6 cellular contexts compared by ENCODE assay signal in the genomic region with DNA sequence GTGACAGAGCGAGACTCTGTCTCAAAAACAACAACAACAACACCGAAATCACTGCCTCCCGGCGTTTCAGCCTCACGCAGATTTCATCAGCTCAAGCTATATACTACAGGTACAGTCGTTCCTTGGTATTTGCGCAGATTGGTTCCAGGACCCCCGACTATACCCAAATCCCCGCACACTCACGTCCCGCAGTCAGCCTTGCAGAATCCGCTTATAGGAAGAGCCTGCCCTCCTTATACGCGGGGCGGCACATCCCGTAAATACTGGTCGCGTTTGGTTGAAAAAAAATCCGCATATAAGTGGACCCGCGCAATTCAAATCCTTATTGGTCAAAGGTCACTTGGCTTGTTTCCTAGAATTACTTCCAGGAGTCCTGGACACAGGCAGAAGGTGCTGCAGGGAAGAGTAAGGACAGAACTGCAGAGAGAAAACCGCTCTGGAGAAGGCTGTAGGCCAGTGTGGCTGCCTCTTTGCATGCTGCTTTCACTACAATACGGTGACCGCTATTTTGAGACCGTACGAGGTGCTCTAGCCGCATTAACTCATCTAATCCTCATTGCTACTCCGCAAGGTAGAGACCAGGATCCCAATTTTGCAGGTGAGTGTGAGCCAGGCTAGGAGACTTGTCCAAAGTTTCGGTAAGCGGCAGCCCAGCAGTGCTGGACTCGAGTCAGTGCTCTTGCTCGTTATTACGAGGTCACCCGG. TPM values are rescaled to one million over a fixed set of nuclear protein-coding genes. Genes with fewer than 3 reads are reported as not detected.
A peak's percentile ranks its signal among the peaks of the same experiment; 100 is the strongest.
DNase-seq lines count a peak whose midpoint lies in the region; TF ChIP-seq lines count a peak whose summit lies in the region.

No MANE protein-coding gene starts in this region.

- H3K36me3 Mint-ChIP-seq in MCF 10A (ENCODE audit: insufficient read depth, unreplicated experiment) = peaks cover 27% of the 10 kb centered on the region
- peaks cover 8% of the 10 kb centered on the region for H3K36me3 Mint-ChIP-seq in neural crest cell (ENCODE audit: low read depth)

- intact Hi-C loops in MCF 10A (cut with micrococcal nuclease) = no loop called here

- H3K27me3 Mint-ChIP-seq in MCF 10A (ENCODE audit: insufficient read depth, unreplicated experiment) = no peaks in the 10 kb centered on the region
- H3K27me3 Mint-ChIP-seq in neural crest cell (ENCODE audit: low read depth) = no peaks in the 10 kb centered on the region

- BruUV-seq in MCF 10A (replicated peaks; lab: Mats Ljungman, UMichigan) = TSS peak; percentile 45

- DNase-seq in NCI-H82 (lab: John Stamatoyannopoulos, UW) (peak; percentile 19), NCI-H82 treated with DMSO at 0.1 percent for 48 hours (lab: John Stamatoyannopoulos, UW; ENCODE audit: unreplicated experiment) (no peak), MCF 10A (ENCODE audit: unreplicated experiment) (no peak), neural crest cell (ENCODE audit: low read depth, low spot score) (peak; percentile 10)
- no peak for DNase-seq in stimulated activated CD4-positive, alpha-beta T cell treated with anti-CD3 and anti-CD28 coated beads, Interleukin-1b, Interleukin-23, amount 100 ng/mL, for 48 hours
- DNase-seq in activated CD4-positive, CD25-positive, alpha-beta regulatory T cell treated with anti-CD3 and anti-CD28 coated beads, Interleukin-2, amount 50 U/mL, for 72 hours = no peak

- TF ChIP-seq CTCF in MCF 10A (IDR thresholded peaks at IDR 0.05; ENCODE audit: unreplicated experiment) (no peak), neural crest cell (conservative IDR thresholded peaks at IDR 0.05) (no peak)

- H3K9me3 Mint-ChIP-seq in MCF 10A (ENCODE audit: unreplicated experiment) = no peaks in the 10 kb centered on the region
- no peaks in the 10 kb centered on the region for H3K9me3 Mint-ChIP-seq in neural crest cell

- H3K4me1 Mint-ChIP-seq in MCF 10A (ENCODE audit: insufficient read depth, unreplicated experiment) = peaks cover 15% of the 10 kb centered on the region
- peaks cover 11% of the 10 kb centered on the region for H3K4me1 Mint-ChIP-seq in neural crest cell

- CTCF ChIA-PET in MCF 10A (lab: Yijun Ruan, JAX) = interaction anchor here (0.7 to 1.8 kb wide), 4 partner anchors 9 to 37 kb away, joined by 3 to 12 read pairs (median 3); no protein-coding TSS in a partner anchor

- H3K4me3 Mint-ChIP-seq in MCF 10A (ENCODE audit: unreplicated experiment) = peak overlapping the region; percentile 74
- H3K4me3 Mint-ChIP-seq in neural crest cell = peak overlapping the region; percentile 93

- H3K27ac Mint-ChIP-seq in MCF 10A (ENCODE audit: low read depth, unreplicated experiment) = peak overlapping the region; percentile 27
- peak overlapping the region; percentile 43 for H3K27ac Mint-ChIP-seq in neural crest cell (ENCODE audit: unreplicated experiment)

- POLR2A ChIA-PET in MCF 10A (lab: Yijun Ruan, JAX) = interaction anchor here (0.6 to 2.1 kb wide), 3 partner anchors 11 to 445 kb away, joined by 3 to 6 read pairs (median 5); no protein-coding TSS in a partner anchor

RNA-seq across cellular contexts. Expression of a gene that starts 0.7 kb away (rescaled TPM):
- total RNA-seq in MCF 10A (2022) = 98.3 and 112 TPM in 2 replicates
- 104 and 105 TPM in 2 replicates for total RNA-seq in neural crest cell

RNA-seq across cellular contexts. Expression of a gene that starts 37.9 kb away (rescaled TPM):
- total RNA-seq in MCF 10A (2022) = 49.1 and 50.8 TPM in 2 replicates
- 89.5 and 91.0 TPM in 2 replicates for total RNA-seq in neural crest cell

RNA-seq across cellular contexts. Expression of a gene that starts 38.2 kb away (rescaled TPM):
- 24.4 and 32.8 TPM in 2 replicates for total RNA-seq in MCF 10A (2022)
- 27.5 and 27.9 TPM in 2 replicates for total RNA-seq in neural crest cell

RNA-seq across cellular contexts. Expression of a gene that starts 45.7 kb away (rescaled TPM):
- total RNA-seq in MCF 10A (2022) = 13.7 and 20.8 TPM in 2 replicates
- total RNA-seq in neural crest cell = 25.6 and 26.6 TPM in 2 replicates

RNA-seq across cellular contexts. Expression of a gene that starts 45.9 kb away (rescaled TPM):
- 66.6 and 84.8 TPM in 2 replicates for total RNA-seq in MCF 10A (2022)
- 95.7 and 96.7 TPM in 2 replicates for total RNA-seq in neural crest cell

Comparison
In these comparisons a context has a peak if more than half of its experiments do, and no peak if none do; other contexts are left out.
1. DNase-seq: peak in NCI-H82 (single experiment) and neural crest cell (single experiment); none in NCI-H82 treated with DMSO at 0.1 percent for 48 hours (single experiment), MCF 10A (single experiment), stimulated activated CD4-positive, alpha-beta T cell treated with anti-CD3 and anti-CD28 coated beads, Interleukin-1b, Interleukin-23, amount 100 ng/mL, for 48 hours (single experiment) and activated CD4-positive, CD25-positive, alpha-beta regulatory T cell treated with anti-CD3 and anti-CD28 coated beads, Interleukin-2, amount 50 U/mL, for 72 hours (single experiment).